ENCODE assay signal across 12 cellular contexts in genomic region chr12:16788888-16789790, GRCh38.
DNase-seq lines count a peak whose midpoint lies in the region; ATAC-seq and TF ChIP-seq lines count a peak whose summit lies in the region.
"Had no signal": no experiment of that assay in that cellular context is flagged by ENCODE, and none has a peak within 500 bp of the region (broad histone marks: within the 10 kb centered on the region; RNA-seq: fewer than 3 reads in every experiment).

No MANE protein-coding gene starts in this region.

- TF ChIP-seq CTCF in progenitor cell of endocrine pancreas (IDR thresholded peaks at IDR 0.05; ENCODE audit: unreplicated experiment), result no peak

- H3K23ac ChIP-seq in mesendoderm (ENCODE audit: low read length), result no peak overlapping the region

- DNase-seq in mesendoderm, result peak; percentile 26
- no peak for DNase-seq in ureter (ENCODE audit: low spot score)
- DNase-seq in progenitor cell of endocrine pancreas (ENCODE audit: low spot score, unreplicated experiment), result no peak
- DNase-seq: activated T-cell treated with anti-CD3 and anti-CD28 coated beads, Interleukin-2, amount 50 U/mL, for 48 hours; anterior cingulate cortex; gastrocnemius medialis; naive thymus-derived CD4-positive, alpha-beta T cell had no signal

- H2AK5ac ChIP-seq in mesendoderm (ENCODE audit: low read length), result no peak overlapping the region

- no CpG with 5 or more reads among the region's 12 CpGs for WGBS in mesendoderm (ENCODE audit: extremely low coverage, insufficient coverage, low lambda C conversion rate)

- H3K4ac ChIP-seq in mesendoderm (ENCODE audit: low read depth, low read length), result no peak overlapping the region

- no peak overlapping the region for H2BK15ac ChIP-seq in mesendoderm (replicated peaks; ENCODE audit: low read depth)

- no peaks in the 10 kb centered on the region for H3K27me3 ChIP-seq in mesendoderm (ENCODE audit: insufficient read depth, low read length, poor library complexity)
- H3K27me3 ChIP-seq: gastrocnemius medialis had no signal

- H4K8ac ChIP-seq in mesendoderm (ENCODE audit: low read depth, low read length), result no peak overlapping the region

- H3K56ac ChIP-seq in mesendoderm (ENCODE audit: low read length), result no peak overlapping the region

- no peak overlapping the region for H2BK5ac ChIP-seq in mesendoderm (ENCODE audit: low read length)

- H3K36me3 ChIP-seq in mesendoderm (ENCODE audit: control insufficient read depth, insufficient read depth, low read length), result no peaks in the 10 kb centered on the region
- H3K36me3 ChIP-seq: gastrocnemius medialis had no signal

- no peak overlapping the region for H3K4me2 ChIP-seq in mesendoderm (ENCODE audit: low read length)

- H3K4me3 Mint-ChIP-seq in progenitor cell of endocrine pancreas (ENCODE audit: low read depth), result no peak overlapping the region
- H3K4me3 Mint-ChIP-seq: naive thymus-derived CD4-positive, alpha-beta T cell had no signal

- H3K27me3 Mint-ChIP-seq in progenitor cell of endocrine pancreas, result no peaks in the 10 kb centered on the region
- H3K27me3 Mint-ChIP-seq: naive thymus-derived CD4-positive, alpha-beta T cell had no signal

- peaks cover 8% of the 10 kb centered on the region for H3K4me1 Mint-ChIP-seq in progenitor cell of endocrine pancreas (ENCODE audit: low read depth)
- H3K4me1 Mint-ChIP-seq: naive thymus-derived CD4-positive, alpha-beta T cell had no signal

- peak; percentile 92 for ATAC-seq in GM18907 (IDR thresholded peaks at IDR 0.05; ENCODE audit: unreplicated experiment)
- peak; percentile 70 for ATAC-seq in HG02588 (IDR thresholded peaks at IDR 0.05; ENCODE audit: unreplicated experiment)
- ATAC-seq in HG03460 (IDR thresholded peaks at IDR 0.05; ENCODE audit: unreplicated experiment), result peak; percentile 78
- no peak for ATAC-seq in GM19452 (IDR thresholded peaks at IDR 0.05; ENCODE audit: unreplicated experiment)
- ATAC-seq: gastrocnemius medialis; naive thymus-derived CD4-positive, alpha-beta T cell; sciatic nerve had no signal

- H3K79me1 ChIP-seq in mesendoderm (ENCODE audit: low read length), result no peaks in the 10 kb centered on the region

- no peak overlapping the region for H2BK120ac ChIP-seq in mesendoderm (ENCODE audit: low read depth, low read length)

- no peaks in the 10 kb centered on the region for H3K4me1 ChIP-seq in mesendoderm (ENCODE audit: control insufficient read depth, low read depth, low read length)
- H3K4me1 ChIP-seq: gastrocnemius medialis had no signal

- no peak overlapping the region for H3K9ac ChIP-seq in mesendoderm (ENCODE audit: low read length)

- H4K5ac ChIP-seq in mesendoderm (ENCODE audit: low read length), result no peak overlapping the region

- H3K36me3 Mint-ChIP-seq in progenitor cell of endocrine pancreas (ENCODE audit: insufficient read depth), result no peaks in the 10 kb centered on the region
- H3K36me3 Mint-ChIP-seq: naive thymus-derived CD4-positive, alpha-beta T cell had no signal

- no peak overlapping the region for H3K27ac Mint-ChIP-seq in progenitor cell of endocrine pancreas
- H3K27ac Mint-ChIP-seq: naive thymus-derived CD4-positive, alpha-beta T cell had no signal

- H3K27ac ChIP-seq in mesendoderm (ENCODE audit: low read depth, low read length), result no peak overlapping the region
- H3K27ac ChIP-seq: gastrocnemius medialis had no signal

- H3K18ac ChIP-seq in mesendoderm (ENCODE audit: low read length), result no peak overlapping the region

- H3K4me3 ChIP-seq in mesendoderm (ENCODE audit: low read length), result no peak overlapping the region
- H3K4me3 ChIP-seq: gastrocnemius medialis had no signal

- no peaks in the 10 kb centered on the region for H3K79me2 ChIP-seq in mesendoderm (ENCODE audit: control insufficient read depth, insufficient read depth, low read length)

- H3K9me3 Mint-ChIP-seq in progenitor cell of endocrine pancreas (ENCODE audit: low read depth), result no peaks in the 10 kb centered on the region
